In genomic region chr22:41021655-41022454, GRCh38 we compare ENCODE assay signal across 8 cellular contexts.
DNase-seq lines count a peak whose midpoint lies in the region; ATAC-seq and TF ChIP-seq lines count a peak whose summit lies in the region.

No MANE protein-coding gene starts in this region.

- intact Hi-C loops in colonic mucosa (cut with DNase I) = loop anchor here (5.0 kb wide), 2 partner anchors 70 kb away; partner anchors contain the start of genes EP300 and RBX1
- intact Hi-C loops in left lung (cut with DNase I) = no loop called here

- H3K27me3 ChIP-seq in colonic mucosa (no peaks in the 10 kb centered on the region), left lung (no peaks in the 10 kb centered on the region)

- TF ChIP-seq CTCF in colonic mucosa (IDR thresholded peaks at IDR 0.05) (no peak), left lung (IDR thresholded peaks at IDR 0.05) (no peak)

- H3K4me1 ChIP-seq in colonic mucosa = peaks cover 4% of the 10 kb centered on the region
- peaks cover 0 to 20% of the 10 kb centered on the region in 2 donors for H3K4me1 ChIP-seq in left lung

- ATAC-seq in left lung (peak; percentile 83), HG03469 (IDR thresholded peaks at IDR 0.05; ENCODE audit: unreplicated experiment) (no peak)

- H3K9ac ChIP-seq in colonic mucosa (ENCODE audit: low read depth in 2 of 2, low read length in 2 of 2) = peak overlapping the region; percentile 73 to 74

- H3K4me3 ChIP-seq in colonic mucosa = peak overlapping the region; percentile 65
- peak overlapping the region; percentile 55 to 64 for H3K4me3 ChIP-seq in left lung

- H3K36me3 ChIP-seq in colonic mucosa (no peaks in the 10 kb centered on the region), left lung (no peaks in the 10 kb centered on the region)

- H3K9me3 ChIP-seq in colonic mucosa = no peaks in the 10 kb centered on the region
- no peaks in the 10 kb centered on the region for H3K9me3 ChIP-seq in left lung

- CTCF ChIA-PET in HEK293T (lab: Yijun Ruan, JAX) = no interaction called here

- peak; percentile 47 for DNase-seq in GF-D8 (lab: John Stamatoyannopoulos, UW)
- DNase-seq in HEK293T (ENCODE audit: extremely low spot score) = peak; percentile 62
- peak; percentile 76 to 77 for DNase-seq in NCI-H1930 (lab: John Stamatoyannopoulos, UW)
- peak; percentile 71 for DNase-seq in activated CD4-positive, CD25-positive, alpha-beta regulatory T cell treated with anti-CD3 and anti-CD28 coated beads, Interleukin-2, amount 50 U/mL, for 72 hours
- peak; percentile 80 for DNase-seq in colonic mucosa
- peak; percentile 81 to 95 for DNase-seq in left lung
- peak; percentile 43 to 47 for DNase-seq in stimulated activated CD4-positive, alpha-beta T cell treated with anti-CD3 and anti-CD28 coated beads, Interleukin-2, amount 100 ng/mL, for 48 hours

- POLR2A ChIA-PET in HEK293T (lab: Yijun Ruan, JAX) = interaction anchor here (0.8 to 3.5 kb wide), 29 partner anchors 9 to 264 kb away, joined by 3 to 42 read pairs (median 4); partner anchors contain the start of genes EP300, RANGAP1, RBX1 and SLC25A17

- H3K27ac ChIP-seq in colonic mucosa (peak overlapping the region; percentile 99), left lung (peak overlapping the region; percentile 98 to 100)

TF ChIP-seq in HEK293T, 16 proteins besides CTCF, POLR2A, EP300 and RAD21:
- no peak for TF ChIP-seq ELF4 (IDR thresholded peaks at IDR 0.05)
- TF ChIP-seq NFRKB (IDR thresholded peaks at IDR 0.05) = 0 out of 2 replicates have a peak, but pooled peaks have one; percentile 21
TF ChIP-seq in HEK293T: peak in this region for 1.
